In the genomic region with DNA sequence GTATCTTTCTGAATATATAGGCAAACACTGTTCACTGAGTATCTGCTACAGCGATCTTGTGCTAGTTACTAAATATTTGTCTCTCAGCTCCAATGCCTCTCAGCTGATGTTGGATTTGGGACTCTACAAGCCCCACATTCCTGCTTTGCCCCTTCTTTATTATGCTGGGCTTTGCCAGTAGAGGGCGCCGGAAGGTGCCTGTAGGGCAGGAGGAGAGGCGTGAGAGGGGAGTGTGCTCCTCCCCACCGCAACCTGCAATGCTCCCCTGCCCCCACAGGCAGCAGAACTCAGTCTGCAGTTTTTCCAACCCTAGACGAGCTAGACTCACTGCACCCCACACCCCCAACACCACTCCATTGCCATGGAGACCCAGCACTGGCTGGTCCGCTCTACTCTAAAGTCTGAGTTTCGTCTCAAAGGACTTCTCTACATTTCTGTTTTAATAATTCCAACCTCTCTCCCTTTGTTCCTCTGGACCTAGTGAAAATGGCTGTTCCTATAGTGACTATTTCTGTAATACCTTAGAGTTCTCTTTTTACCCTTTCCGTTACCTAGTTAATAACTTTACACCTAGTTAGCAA, we compare ENCODE assay signal across 8 cellular contexts.
DNase-seq lines count a peak whose midpoint lies in the region; ATAC-seq, FAIRE-seq and TF ChIP-seq lines count a peak whose summit lies in the region.

No MANE protein-coding gene starts in this region.

- H2AFZ ChIP-seq in KMS-11 (ENCODE audit: low read depth) (no peak overlapping the region), K562 (ENCODE audit: low read depth, low read length) (peak overlapping the region; percentile 27; the same call in 1 of the 2 replicates)

- no peak overlapping the region for H3K4me3 ChIP-seq in KMS-11 (IDR thresholded peaks at IDR 0.05; ENCODE audit: insufficient read depth, low read depth, low read length)
- H3K4me3 ChIP-seq in K562 = no peak overlapping the region

- H3K27ac Mint-ChIP-seq in stimulated activated effector memory CD8-positive, alpha-beta T cell treated with anti-CD3 and anti-CD28 coated beads, Interleukin-12 subunit alpha, Interleukin-12 subunit beta, amount 100 ng/mL, for 72 hours = no peak overlapping the region

- TF ChIP-seq EP300 in K562 (IDR thresholded peaks at IDR 0.05; ENCODE audit: low read length) = no peak

- no peaks in the 10 kb centered on the region for H3K9me1 ChIP-seq in K562 (ENCODE audit: control insufficient read depth, insufficient read depth, low read length)

- peak; percentile 21 to 69; a peak in 2 of 4 replicates for TF ChIP-seq RAD21 in K562 (CRISPR knock-in tag; conservative IDR thresholded peaks at IDR 0.05 in 1 of 2, IDR thresholded peaks at IDR 0.05 in 1 of 2)

- no peak overlapping the region for H3K4me3 Mint-ChIP-seq in stimulated activated effector memory CD8-positive, alpha-beta T cell treated with anti-CD3 and anti-CD28 coated beads, Interleukin-12 subunit alpha, Interleukin-12 subunit beta, amount 100 ng/mL, for 72 hours

- H3K9me3 Mint-ChIP-seq in stimulated activated effector memory CD8-positive, alpha-beta T cell treated with anti-CD3 and anti-CD28 coated beads, Interleukin-12 subunit alpha, Interleukin-12 subunit beta, amount 100 ng/mL, for 72 hours = no peaks in the 10 kb centered on the region

- H3K4me2 ChIP-seq in KMS-11 = no peak overlapping the region
- H3K4me2 ChIP-seq in K562 (ENCODE audit: insufficient read depth, low read length) = no peak overlapping the region

- H3K27ac ChIP-seq in KMS-11 (no peak overlapping the region), K562 (ENCODE audit: extremely low read depth, low read depth, low read length) (no peak overlapping the region)

- TF ChIP-seq CTCF in D721Med (IDR thresholded peaks at IDR 0.05; ENCODE audit: insufficient read depth, missing control alignments) (peak; percentile 67), KMS-11 (conservative IDR thresholded peaks at IDR 0.05; ENCODE audit: low read depth, low read length) (peak; percentile 41; the same call in 1 of the 2 replicates), K562 (IDR thresholded peaks at IDR 0.05 in 2 of 3, conservative IDR thresholded peaks at IDR 0.05 in 1 of 3; ENCODE audit: insufficient read depth in 2 of 3, low read depth in 1 of 3, low read length in 3 of 3) (peak; percentile 84 to 91 (median 85))

- H3K36me3 Mint-ChIP-seq in stimulated activated effector memory CD8-positive, alpha-beta T cell treated with anti-CD3 and anti-CD28 coated beads, Interleukin-12 subunit alpha, Interleukin-12 subunit beta, amount 100 ng/mL, for 72 hours = no peaks in the 10 kb centered on the region

- H3K79me2 ChIP-seq in KMS-11 (ENCODE audit: insufficient read depth, low read depth) (no peaks in the 10 kb centered on the region), K562 (ENCODE audit: control insufficient read depth, insufficient read depth, low read length) (no peaks in the 10 kb centered on the region)

- in situ Hi-C loops in K562 (cut with MboI) = no loop called here

- under 1% methylated on average over 9 of the region's 9 CpGs for WGBS in K562 (ENCODE audit: insufficient coverage, low coverage, missing lambda C conversion rate)

- TF ChIP-seq POLR2A in K562 (conservative IDR thresholded peaks at IDR 0.05) = no peak

- no peaks in the 10 kb centered on the region for H3K9me3 ChIP-seq in K562 (replicated peaks; ENCODE audit: control insufficient read depth, insufficient read depth, low read depth, low read length)

- FAIRE-seq in D721Med (lab: Jason Lieb, UNC) (no peak), K562 (lab: Jason Lieb, UNC) (peak; percentile 89)

- BruUV-seq in K562 (replicated peaks; lab: Mats Ljungman, UMichigan) = no TSS peak

- CTCF ChIA-PET in K562 (lab: Yijun Ruan, JAX; ENCODE audit: low intra/inter-chr PET ratio) = interaction anchor here (0.5 kb wide), 1 partner anchor 423 kb away, joined by 4 read pairs; no protein-coding TSS in a partner anchor

- POLR2A ChIA-PET in K562 (lab: Yijun Ruan, JAX) = no interaction called here

- no peaks in the 10 kb centered on the region for H4K20me1 ChIP-seq in KMS-11 (ENCODE audit: insufficient read depth)
- no peaks in the 10 kb centered on the region for H4K20me1 ChIP-seq in K562 (replicated peaks; ENCODE audit: control insufficient read depth, insufficient read depth, low read length)

- H3K36me3 ChIP-seq in KMS-11 (ENCODE audit: insufficient read depth) (no peaks in the 10 kb centered on the region), K562 (ENCODE audit: control insufficient read depth, insufficient read depth, low read length) (no peaks in the 10 kb centered on the region)

- no peaks in the 10 kb centered on the region for H3K27me3 ChIP-seq in KMS-11 (ENCODE audit: insufficient read depth, low read depth)
- peaks cover 0 to 8% of the 10 kb centered on the region in 2 experiments; a peak in 2 of 5 replicates for H3K27me3 ChIP-seq in K562 (ENCODE audit: control insufficient read depth in 2 of 2, insufficient read depth in 2 of 2, low read length in 2 of 2)

- H3K4me1 Mint-ChIP-seq in stimulated activated effector memory CD8-positive, alpha-beta T cell treated with anti-CD3 and anti-CD28 coated beads, Interleukin-12 subunit alpha, Interleukin-12 subunit beta, amount 100 ng/mL, for 72 hours = no peaks in the 10 kb centered on the region

- ATAC-seq in GM19468 (IDR thresholded peaks at IDR 0.05; ENCODE audit: extremely low read depth, unreplicated experiment) (peak; percentile 31), K562 (peak; percentile 100), GM18517 (IDR thresholded peaks at IDR 0.05; ENCODE audit: unreplicated experiment) (no peak)
- peak; percentile 15 for ATAC-seq in stimulated activated effector memory CD8-positive, alpha-beta T cell treated with anti-CD3 and anti-CD28 coated beads, Interleukin-12 subunit alpha, Interleukin-12 subunit beta, amount 100 ng/mL, for 72 hours

- no peak for DNase-seq in D721Med (ENCODE audit: insufficient read length, low spot score)
- DNase-seq in K562 (ENCODE audit: extremely low read depth in 1 of 4, low spot score in 3 of 4) = peak; percentile 71 to 76 (median 74)
- peak in 1 of 2 donors; percentile 51 for DNase-seq in stimulated activated effector memory CD8-positive, alpha-beta T cell treated with anti-CD3 and anti-CD28 coated beads, Interleukin-12 subunit alpha, Interleukin-12 subunit beta, amount 100 ng/mL, for 72 hours (ENCODE audit: low spot score in 2 of 2)
- no peak for DNase-seq in anterior cingulate cortex (lab: John Stamatoyannopoulos, UW)
- no peak for DNase-seq in NCI-H1105 (lab: John Stamatoyannopoulos, UW)

- H3K4me1 ChIP-seq in KMS-11 (ENCODE audit: low read depth, poor library complexity, severe bottlenecking) (no peaks in the 10 kb centered on the region), K562 (replicated peaks in 1 of 2; ENCODE audit: control insufficient read depth in 2 of 2, insufficient read depth in 2 of 2, low read length in 2 of 2) (no peaks in the 10 kb centered on the region)

- intact Hi-C loops in K562 (cut with micrococcal nuclease) = loop anchor here (10.0 kb wide), 1 partner anchor 121 kb away; no protein-coding TSS in a partner anchor

- H3K9ac ChIP-seq in KMS-11 (no peak overlapping the region), K562 (ENCODE audit: insufficient read depth in 1 of 2, low read depth in 2 of 2, low read length in 2 of 2) (no peak overlapping the region)

TF ChIP-seq in K562, 482 proteins besides CTCF, POLR2A, EP300 and RAD21 (continues in another document):
- TF ChIP-seq MTA1 (IDR thresholded peaks at IDR 0.05; ENCODE audit: borderline replicate concordance) (no peak), HNRNPH1 (optimal IDR thresholded peaks at IDR 0.05; ENCODE audit: low read depth, low read length) (no peak), KLF16 (IDR thresholded peaks at IDR 0.05) (0 out of 2 replicates have a peak, but pooled peaks have one; percentile 50), PHF20 (IDR thresholded peaks at IDR 0.05; ENCODE audit: partially characterized antibody) (no peak), SREBF1 (IDR thresholded peaks at IDR 0.05; ENCODE audit: borderline replicate concordance, low read depth, low read length) (no peak), NCOA6 (IDR thresholded peaks at IDR 0.05) (no peak), NFIX (CRISPR knock-in tag; IDR thresholded peaks at IDR 0.05; ENCODE audit: low read depth) (no peak), BHLHE40 (IDR thresholded peaks at IDR 0.05; ENCODE audit: low read length) (0 out of 2 replicates have a peak, but pooled peaks have one; percentile 29), MAZ (CRISPR knock-in tag; conservative IDR thresholded peaks at IDR 0.05 in 1 of 2, IDR thresholded peaks at IDR 0.05 in 1 of 2) (peak; percentile 25 to 68; a peak in 3 of 4 replicates)
- TF ChIP-seq, protein P1, sequence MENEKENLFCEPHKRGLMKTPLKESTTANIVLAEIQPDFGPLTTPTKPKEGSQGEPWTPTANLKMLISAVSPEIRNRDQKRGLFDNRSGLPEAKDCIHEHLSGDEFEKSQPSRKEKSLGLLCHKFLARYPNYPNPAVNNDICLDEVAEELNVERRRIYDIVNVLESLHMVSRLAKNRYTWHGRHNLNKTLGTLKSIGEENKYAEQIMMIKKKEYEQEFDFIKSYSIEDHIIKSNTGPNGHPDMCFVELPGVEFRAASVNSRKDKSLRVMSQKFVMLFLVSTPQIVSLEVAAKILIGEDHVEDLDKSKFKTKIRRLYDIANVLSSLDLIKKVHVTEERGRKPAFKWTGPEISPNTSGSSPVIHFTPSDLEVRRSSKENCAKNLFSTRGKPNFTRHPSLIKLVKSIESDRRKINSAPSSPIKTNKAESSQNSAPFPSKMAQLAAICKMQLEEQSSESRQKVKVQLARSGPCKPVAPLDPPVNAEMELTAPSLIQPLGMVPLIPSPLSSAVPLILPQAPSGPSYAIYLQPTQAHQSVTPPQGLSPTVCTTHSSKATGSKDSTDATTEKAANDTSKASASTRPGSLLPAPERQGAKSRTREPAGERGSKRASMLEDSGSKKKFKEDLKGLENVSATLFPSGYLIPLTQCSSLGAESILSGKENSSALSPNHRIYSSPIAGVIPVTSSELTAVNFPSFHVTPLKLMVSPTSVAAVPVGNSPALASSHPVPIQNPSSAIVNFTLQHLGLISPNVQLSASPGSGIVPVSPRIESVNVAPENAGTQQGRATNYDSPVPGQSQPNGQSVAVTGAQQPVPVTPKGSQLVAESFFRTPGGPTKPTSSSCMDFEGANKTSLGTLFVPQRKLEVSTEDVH (IDR thresholded peaks at IDR 0.05; ENCODE audit: low read depth, partially characterized antibody) = no peak
- TF ChIP-seq, protein P2, sequence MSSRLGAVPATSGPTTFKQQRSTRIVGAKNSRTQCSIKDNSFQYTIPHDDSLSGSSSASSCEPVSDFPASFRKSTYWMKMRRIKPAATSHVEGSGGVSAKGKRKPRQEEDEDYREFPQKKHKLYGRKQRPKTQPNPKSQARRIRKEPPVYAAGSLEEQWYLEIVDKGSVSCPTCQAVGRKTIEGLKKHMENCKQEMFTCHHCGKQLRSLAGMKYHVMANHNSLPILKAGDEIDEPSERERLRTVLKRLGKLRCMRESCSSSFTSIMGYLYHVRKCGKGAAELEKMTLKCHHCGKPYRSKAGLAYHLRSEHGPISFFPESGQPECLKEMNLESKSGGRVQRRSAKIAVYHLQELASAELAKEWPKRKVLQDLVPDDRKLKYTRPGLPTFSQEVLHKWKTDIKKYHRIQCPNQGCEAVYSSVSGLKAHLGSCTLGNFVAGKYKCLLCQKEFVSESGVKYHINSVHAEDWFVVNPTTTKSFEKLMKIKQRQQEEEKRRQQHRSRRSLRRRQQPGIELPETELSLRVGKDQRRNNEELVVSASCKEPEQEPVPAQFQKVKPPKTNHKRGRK (tag; IDR thresholded peaks at IDR 0.05) = no peak

Comparison
In these comparisons a context has a peak if more than half of its experiments do, and no peak if none do; other contexts are left out.
1. DNase-seq: peak in K562 (4 of 4); none in D721Med (single experiment), anterior cingulate cortex (0 of 58) and NCI-H1105 (single experiment).
2. Peak in every context shown above with its lines, with median percentiles within 50 percentile points of each other: CTCF ChIP-seq.